11 cellular contexts compared by ENCODE assay signal in the genomic region with DNA sequence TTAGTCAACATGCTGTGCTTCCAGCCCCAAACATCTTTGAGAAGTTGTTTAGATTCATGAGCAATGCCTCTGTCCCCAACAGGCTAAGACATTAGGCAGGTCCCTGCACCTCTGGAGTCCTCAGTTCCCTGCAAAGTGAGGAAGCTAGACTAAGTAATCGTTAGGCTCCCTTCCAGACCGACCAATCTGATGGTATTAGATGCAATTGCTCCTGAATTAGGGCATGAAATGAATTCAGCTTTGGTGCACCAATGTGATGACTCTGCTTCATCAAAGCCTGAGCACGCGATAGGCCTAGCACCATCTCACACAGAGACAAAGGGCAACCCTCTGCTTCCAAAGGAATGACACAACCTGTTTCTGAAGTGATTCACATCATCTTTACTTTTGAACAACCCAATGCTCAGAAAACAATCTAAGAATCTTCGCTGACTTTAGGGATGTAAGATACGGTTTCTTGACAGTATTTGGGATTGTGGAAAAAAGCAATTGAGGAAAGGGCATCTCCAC. TPM values are rescaled to one million over a fixed set of nuclear protein-coding genes. Genes with fewer than 3 reads are reported as not detected.
DNase-seq lines count a peak whose midpoint lies in the region; ATAC-seq, FAIRE-seq and TF ChIP-seq lines count a peak whose summit lies in the region.
"Had no signal": no experiment of that assay in that cellular context is flagged by ENCODE, and none has a peak within 500 bp of the region (broad histone marks: within the 10 kb centered on the region; RNA-seq: fewer than 3 reads in every experiment).

No MANE protein-coding gene starts in this region.

- H3K27ac Mint-ChIP-seq in activated naive CD4-positive, alpha-beta T cell treated with anti-CD3 and anti-CD28 coated beads, Interleukin-2, amount 50 U/mL, for 72 hours = peak overlapping the region in 1 of 2 donors; percentile 97

- peaks cover 25% of the 10 kb centered on the region for H3K79me2 ChIP-seq in ACC112 (ENCODE audit: control insufficient read depth, insufficient read depth, low read length, unreplicated experiment)

- no peak overlapping the region for H2BK15ac ChIP-seq in mesenchymal stem cell (ENCODE audit: low read depth, poor library complexity, severe bottlenecking)

- peak overlapping the region in 1 of 2 experiments; percentile 24 for H3K4ac ChIP-seq in mesenchymal stem cell (ENCODE audit: low read depth in 1 of 2, low read length in 2 of 2)

- POLR2A ChIA-PET in HEK293 (lab: Yijun Ruan, JAX) = interaction anchor here (0.6 to 3.1 kb wide), 5 partner anchors 9 to 304 kb away, joined by 4 to 43 read pairs (median 8); no protein-coding TSS in a partner anchor

- 87% methylated on average over 4 of the region's 6 CpGs for WGBS in mesenchymal stem cell
- WGBS in aorta, 2 donors = 94% methylated on average over 6 of the region's 6 CpGs

- H3K4me1 ChIP-seq in ACC112 (ENCODE audit: control insufficient read depth, insufficient read depth, low read length, unreplicated experiment) (peaks cover 27% of the 10 kb centered on the region), HEK293 (ENCODE audit: control insufficient read depth, insufficient read depth, low read length) (peaks cover 3% of the 10 kb centered on the region; the same call in 1 of the 2 replicates), mesenchymal stem cell (ENCODE audit: control insufficient read depth, insufficient read depth, low read depth, low read length) (peaks cover 3% of the 10 kb centered on the region), aorta (ENCODE audit: control insufficient read depth in 1 of 2, insufficient read depth in 2 of 2, low read length in 2 of 2) (no peaks in the 10 kb centered on the region)

- no peak overlapping the region for H2BK5ac ChIP-seq in mesenchymal stem cell (ENCODE audit: low read depth, low read length, poor library complexity, severe bottlenecking)

- CTCF ChIA-PET in HEK293 (lab: Yijun Ruan, JAX) = interaction anchor here (0.5 to 4.5 kb wide), 6 partner anchors 9 to 47 kb away, joined by 3 to 26 read pairs (median 4); no protein-coding TSS in a partner anchor

- H3K79me1 ChIP-seq in mesenchymal stem cell (replicated peaks; ENCODE audit: low read length, poor library complexity, severe bottlenecking) = no peaks in the 10 kb centered on the region

- ATAC-seq in activated naive CD4-positive, alpha-beta T cell treated with anti-CD3 and anti-CD28 coated beads, Interleukin-2, amount 50 U/mL, for 72 hours = peak; percentile 12 to 28
- no peak for ATAC-seq in aorta (ENCODE audit: low FRiP score)
- ATAC-seq in GM21390 (IDR thresholded peaks at IDR 0.05; ENCODE audit: unreplicated experiment) = no peak

- peak overlapping the region; percentile 89 for H3K4me3 ChIP-seq in ACC112 (ENCODE audit: low read depth, low read length)
- no peak overlapping the region for H3K4me3 ChIP-seq in HEK293 (ENCODE audit: low read depth, low read length)
- no peak overlapping the region for H3K4me3 ChIP-seq in mesenchymal stem cell (ENCODE audit: insufficient read depth in 1 of 2, low read depth in 1 of 2, low read length in 2 of 2)
- H3K4me3 ChIP-seq in aorta (ENCODE audit: low read length in 2 of 2) = no peak overlapping the region

- H3K9me3 Mint-ChIP-seq in activated naive CD4-positive, alpha-beta T cell treated with anti-CD3 and anti-CD28 coated beads, Interleukin-2, amount 50 U/mL, for 72 hours = peaks cover 4 to 8% of the 10 kb centered on the region in 2 donors
- H3K9me3 Mint-ChIP-seq: dendritic cell treated with granulocyte-macrophage colony-stimulating factor and Interleukin-4, amounts not matched to agents 40 ng/mL and 50 ng/mL, for 4 days had no signal

- intact Hi-C loops in aorta (cut with DNase I) = loop anchor here in 1 of 2 donors (2.0 kb wide), 1 partner anchor 19 kb away; no protein-coding TSS in a partner anchor

- TF ChIP-seq CTCF in HEK293 (tag by site-specific recombination; IDR thresholded peaks at IDR 0.05) = no peak

- H2BK12ac ChIP-seq in mesenchymal stem cell (ENCODE audit: low read length in 2 of 2) = no peak overlapping the region

- H3K23ac ChIP-seq in mesenchymal stem cell (ENCODE audit: low read length in 2 of 2) = no peak overlapping the region

- no peak overlapping the region for H2BK120ac ChIP-seq in mesenchymal stem cell (ENCODE audit: low read depth, low read length)

- H4K8ac ChIP-seq in mesenchymal stem cell (ENCODE audit: low read length) = no peak overlapping the region

- peak overlapping the region; percentile 71 for H3K4me2 ChIP-seq in mesenchymal stem cell (ENCODE audit: low read length, poor library complexity, severe bottlenecking)

- H3K27me3 ChIP-seq in ACC112 (ENCODE audit: insufficient read depth, low read length) (no peaks in the 10 kb centered on the region), mesenchymal stem cell (ENCODE audit: control insufficient read depth in 1 of 2, insufficient read depth in 1 of 2, low read length in 2 of 2) (no peaks in the 10 kb centered on the region), aorta (ENCODE audit: control insufficient read depth in 1 of 2, insufficient read depth in 2 of 2, low read length in 1 of 2) (no peaks in the 10 kb centered on the region)
- H3K27me3 ChIP-seq: left lung had no signal

- no peak overlapping the region for H2AK5ac ChIP-seq in mesenchymal stem cell (ENCODE audit: low read length, severe bottlenecking)

- H3K27ac ChIP-seq in ACC112 (ENCODE audit: low read depth, low read length) = no peak overlapping the region
- H3K27ac ChIP-seq in HEK293 (ENCODE audit: extremely low read depth, low read depth, low read length) = peak overlapping the region; percentile 95; the same call in 1 of the 2 replicates
- H3K27ac ChIP-seq in mesenchymal stem cell (ENCODE audit: low read length, poor library complexity, severe bottlenecking) = peak overlapping the region; percentile 29
- no peak overlapping the region for H3K27ac ChIP-seq in aorta (ENCODE audit: low read depth in 1 of 2, low read length in 2 of 2)

- H3K14ac ChIP-seq in mesenchymal stem cell (ENCODE audit: low read length in 2 of 2) = no peak overlapping the region

- H2AFZ ChIP-seq in ACC112 (ENCODE audit: low read length, unreplicated experiment) = no peak overlapping the region
- no peak overlapping the region for H2AFZ ChIP-seq in mesenchymal stem cell (ENCODE audit: low read depth, low read length)

- no peak overlapping the region for H3K18ac ChIP-seq in mesenchymal stem cell (ENCODE audit: low read depth in 1 of 2, low read length in 2 of 2)

- H3K9me3 ChIP-seq in HEK293 (ENCODE audit: control insufficient read depth, insufficient read depth, low read depth, low read length) (no peaks in the 10 kb centered on the region), mesenchymal stem cell (ENCODE audit: control insufficient read depth, low read length) (no peaks in the 10 kb centered on the region), aorta (ENCODE audit: control insufficient read depth, low read length) (no peaks in the 10 kb centered on the region)
- H3K9me3 ChIP-seq: left lung had no signal

- peaks cover 15 to 18% of the 10 kb centered on the region in 2 donors for H3K36me3 Mint-ChIP-seq in activated naive CD4-positive, alpha-beta T cell treated with anti-CD3 and anti-CD28 coated beads, Interleukin-2, amount 50 U/mL, for 72 hours

- no peak for DNase-seq in activated naive CD4-positive, alpha-beta T cell treated with anti-CD3 and anti-CD28 coated beads, Interleukin-2, amount 50 U/mL, for 72 hours (ENCODE audit: low spot score in 2 of 2)
- DNase-seq in mesenchymal stem cell (no peak), SW 1271 (lab: John Stamatoyannopoulos, UW) (no peak), urothelium cell line (ENCODE audit: low spot score) (no peak), aorta (no peak)
- DNase-seq: DND-41 had no signal

- no peak overlapping the region for H4K91ac ChIP-seq in mesenchymal stem cell (ENCODE audit: low read length)

- H3K9ac ChIP-seq in mesenchymal stem cell (ENCODE audit: low read length) = no peak overlapping the region

- H3K36me3 ChIP-seq in ACC112 (ENCODE audit: insufficient read depth, low read length) (no peaks in the 10 kb centered on the region), HEK293 (ENCODE audit: control insufficient read depth in 2 of 2, insufficient read depth in 1 of 2, low read length in 2 of 2) (no peaks in the 10 kb centered on the region), mesenchymal stem cell (ENCODE audit: control insufficient read depth in 1 of 2, insufficient read depth in 2 of 2, low read depth in 1 of 2, low read length in 2 of 2) (no peaks in the 10 kb centered on the region), aorta (ENCODE audit: control insufficient read depth in 1 of 2, insufficient read depth in 2 of 2, low read length in 1 of 2) (no peaks in the 10 kb centered on the region)
- H3K36me3 ChIP-seq: left lung had no signal

- no peak for FAIRE-seq in urothelium cell line (lab: Jason Lieb, UNC)

TF ChIP-seq in HEK293, 187 proteins besides CTCF, POLR2A, EP300 and RAD21:
- TF ChIP-seq GLI4 (tag by site-specific recombination; IDR thresholded peaks at IDR 0.05) = no peak
- 0 out of 2 replicates have a peak, but pooled peaks have one; percentile 10 for TF ChIP-seq ZNF366 (tag by site-specific recombination; conservative IDR thresholded peaks at IDR 0.05)
- TF ChIP-seq FEZF1 (tag by site-specific recombination; IDR thresholded peaks at IDR 0.05) = peak; percentile 56
- peak; percentile 44 for TF ChIP-seq ZBTB17 (tag by site-specific recombination; IDR thresholded peaks at IDR 0.05)
- no peak for TF ChIP-seq ZNF157 (tag by site-specific recombination; IDR thresholded peaks at IDR 0.05)
- no peak for TF ChIP-seq ZNF768 (tag by site-specific recombination; IDR thresholded peaks at IDR 0.05)
- TF ChIP-seq ZBTB48 (tag by site-specific recombination; IDR thresholded peaks at IDR 0.05) = peak; percentile 21; the same call in 1 of the 2 replicates

RNA-seq across cellular contexts. Expression of a gene that starts 0.7 kb away (rescaled TPM):
- total RNA-seq in activated naive CD4-positive, alpha-beta T cell treated with anti-CD3 and anti-CD28 coated beads, Interleukin-2, amount 50 U/mL, for 72 hours = 10 to 100 TPM; 45.8 to 79.2 TPM
- 47.6 TPM for polyA plus RNA-seq in mesenchymal stem cell (2013, experiment 1 of 2)
- 50.2 TPM for polyA plus RNA-seq in mesenchymal stem cell (2013, experiment 2 of 2)
- 100 to 1,000 TPM; 145 to 340 TPM for total RNA-seq in aorta
- polyA plus RNA-seq in aorta = 10 to 100 TPM; 73.6 to 82.6 TPM

Comparison
In these comparisons a context has a peak if more than half of its experiments do, and no peak if none do; other contexts are left out.
1. H3K27ac ChIP-seq: peak in HEK293 (single experiment) and mesenchymal stem cell (single experiment); none in ACC112 (single experiment) and aorta (0 of 2).
2. ATAC-seq: peak in activated naive CD4-positive, alpha-beta T cell treated with anti-CD3 and anti-CD28 coated beads, Interleukin-2, amount 50 U/mL, for 72 hours (2 of 2); none in aorta (single experiment) and GM21390 (single experiment).